In the genomic region with DNA sequence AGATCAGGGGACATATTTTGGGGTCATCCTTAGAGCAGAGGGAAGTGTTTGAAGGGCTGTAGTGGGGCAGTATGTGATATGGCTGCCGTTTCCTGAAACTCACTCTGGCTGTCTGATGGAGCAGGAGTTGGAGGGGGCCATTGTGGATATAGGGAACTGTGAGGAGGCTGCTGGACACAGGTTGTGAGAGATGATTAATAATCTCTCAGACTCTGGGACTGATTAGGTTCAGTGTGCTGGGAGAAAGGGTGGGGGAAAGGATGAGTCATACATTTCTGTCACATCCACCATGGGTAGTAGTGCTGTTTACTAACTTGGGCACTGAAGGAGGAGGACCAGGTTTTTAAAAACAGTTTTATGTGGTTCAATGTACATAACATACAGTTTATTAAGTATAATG, we compare ENCODE assay signal across 11 cellular contexts. TPM values are rescaled to one million over a fixed set of nuclear protein-coding genes. Genes with fewer than 3 reads are reported as not detected.
DNase-seq lines count a peak whose midpoint lies in the region; ATAC-seq lines count a peak whose summit lies in the region.
"Had no signal": no experiment of that assay in that cellular context is flagged by ENCODE, and none has a peak within 500 bp of the region (broad histone marks: within the 10 kb centered on the region; RNA-seq: fewer than 3 reads in every experiment).

No MANE protein-coding gene starts in this region.

- H3K4me3 Mint-ChIP-seq in activated naive CD4-positive, alpha-beta T cell treated with anti-CD3 and anti-CD28 coated beads, Interleukin-2, amount 10 ng/mL, durations not matched to agents 7 days and 5 days, result no peak overlapping the region
- no peak overlapping the region for H3K4me3 Mint-ChIP-seq in stimulated activated naive B cell treated with anti-CD40 and anti-IgM and Interleukin-4, amounts not matched to agents 10 μg/mL and 1 μg/mL and 100 μg/mL, for 72 hours

- no peaks in the 10 kb centered on the region for H3K9me3 Mint-ChIP-seq in activated naive CD4-positive, alpha-beta T cell treated with anti-CD3 and anti-CD28 coated beads, Interleukin-2, amount 50 U/mL, for 72 hours
- no peaks in the 10 kb centered on the region for H3K9me3 Mint-ChIP-seq in activated naive CD4-positive, alpha-beta T cell treated with anti-CD3 and anti-CD28 coated beads, Interleukin-2, amount 10 ng/mL, durations not matched to agents 7 days and 5 days
- H3K9me3 Mint-ChIP-seq in stimulated activated naive B cell treated with anti-CD40 and anti-IgM and Interleukin-4, amounts not matched to agents 10 μg/mL and 1 μg/mL and 100 μg/mL, for 72 hours, result no peaks in the 10 kb centered on the region
- H3K9me3 Mint-ChIP-seq: CD8-positive, alpha-beta memory T cell had no signal

- ATAC-seq in activated naive CD4-positive, alpha-beta T cell treated with anti-CD3 and anti-CD28 coated beads, Interleukin-2, amount 50 U/mL, for 72 hours, result peak; percentile 21 to 25
- ATAC-seq in stimulated activated naive B cell treated with anti-CD40 and anti-IgM and Interleukin-4, amounts not matched to agents 10 μg/mL and 1 μg/mL and 100 μg/mL, for 72 hours (replicated peaks), result peak; percentile 12 to 28

- no peaks in the 10 kb centered on the region for H3K36me3 Mint-ChIP-seq in activated naive CD4-positive, alpha-beta T cell treated with anti-CD3 and anti-CD28 coated beads, Interleukin-2, amount 50 U/mL, for 72 hours
- H3K36me3 Mint-ChIP-seq in activated naive CD4-positive, alpha-beta T cell treated with anti-CD3 and anti-CD28 coated beads, Interleukin-2, amount 10 ng/mL, durations not matched to agents 7 days and 5 days, result no peaks in the 10 kb centered on the region
- no peaks in the 10 kb centered on the region for H3K36me3 Mint-ChIP-seq in stimulated activated naive B cell treated with anti-CD40 and anti-IgM and Interleukin-4, amounts not matched to agents 10 μg/mL and 1 μg/mL and 100 μg/mL, for 72 hours
- H3K36me3 Mint-ChIP-seq: CD8-positive, alpha-beta memory T cell had no signal

- CTCF ChIA-PET in activated naive CD4-positive, alpha-beta T cell treated with anti-CD3 and anti-CD28 coated beads, Interleukin-2, amount 10 ng/mL, durations not matched to agents 7 days and 5 days (lab: Charles Lee), result interaction anchor here (0.9 to 1.0 kb wide), 2 partner anchors 9 to 32 kb away, joined by 3 to 4 read pairs; no protein-coding TSS in a partner anchor

- no peak for DNase-seq in activated naive CD4-positive, alpha-beta T cell treated with anti-CD3 and anti-CD28 coated beads, Interleukin-2, amount 50 U/mL, for 72 hours (ENCODE audit: low spot score in 2 of 2)
- no peak for DNase-seq in activated naive CD4-positive, alpha-beta T cell treated with anti-CD3 and anti-CD28 coated beads, Interleukin-2, amount 10 ng/mL, durations not matched to agents 7 days and 5 days
- DNase-seq in OCI-M1 (lab: John Stamatoyannopoulos, UW), result peak; percentile 44
- peak; percentile 68 for DNase-seq in dermis blood vessel endothelial cell
- no peak for DNase-seq in stimulated activated naive B cell treated with anti-CD40 and anti-IgM and Interleukin-4, amounts not matched to agents 10 μg/mL and 1 μg/mL and 100 μg/mL, for 72 hours
- DNase-seq in NCI-H2107 (lab: John Stamatoyannopoulos, UW), result no peak
- no peak for DNase-seq in GM19238 (ENCODE audit: insufficient read length, low spot score)
- DNase-seq in NCI-H1694 treated with DMSO at 0.1 percent for 48 hours (lab: John Stamatoyannopoulos, UW), result no peak
- DNase-seq: CD8-positive, alpha-beta memory T cell; foreskin melanocyte; MM.1S had no signal

- peaks cover 16% of the 10 kb centered on the region for H3K4me1 Mint-ChIP-seq in activated naive CD4-positive, alpha-beta T cell treated with anti-CD3 and anti-CD28 coated beads, Interleukin-2, amount 10 ng/mL, durations not matched to agents 7 days and 5 days
- H3K4me1 Mint-ChIP-seq in stimulated activated naive B cell treated with anti-CD40 and anti-IgM and Interleukin-4, amounts not matched to agents 10 μg/mL and 1 μg/mL and 100 μg/mL, for 72 hours, result peaks cover 15 to 48% of the 10 kb centered on the region in 2 donors

- H3K27ac Mint-ChIP-seq in activated naive CD4-positive, alpha-beta T cell treated with anti-CD3 and anti-CD28 coated beads, Interleukin-2, amount 50 U/mL, for 72 hours, result peak overlapping the region; percentile 25 to 53
- no peak overlapping the region for H3K27ac Mint-ChIP-seq in activated naive CD4-positive, alpha-beta T cell treated with anti-CD3 and anti-CD28 coated beads, Interleukin-2, amount 10 ng/mL, durations not matched to agents 7 days and 5 days
- H3K27ac Mint-ChIP-seq in stimulated activated naive B cell treated with anti-CD40 and anti-IgM and Interleukin-4, amounts not matched to agents 10 μg/mL and 1 μg/mL and 100 μg/mL, for 72 hours, result no peak overlapping the region

- peaks cover 1% of the 10 kb centered on the region for H3K27me3 Mint-ChIP-seq in activated naive CD4-positive, alpha-beta T cell treated with anti-CD3 and anti-CD28 coated beads, Interleukin-2, amount 10 ng/mL, durations not matched to agents 7 days and 5 days
- no peaks in the 10 kb centered on the region for H3K27me3 Mint-ChIP-seq in stimulated activated naive B cell treated with anti-CD40 and anti-IgM and Interleukin-4, amounts not matched to agents 10 μg/mL and 1 μg/mL and 100 μg/mL, for 72 hours
- H3K27me3 Mint-ChIP-seq: CD8-positive, alpha-beta memory T cell had no signal

RNA-seq across cellular contexts. Expression of a gene that starts 4.8 kb away (rescaled TPM):
- total RNA-seq in activated naive CD4-positive, alpha-beta T cell treated with anti-CD3 and anti-CD28 coated beads, Interleukin-2, amount 50 U/mL, for 72 hours, result 1 to 10 TPM; 3.1 to 3.2 TPM
- total RNA-seq in dermis blood vessel endothelial cell, result 20.4 and 23.3 TPM in 2 replicates

RNA-seq across cellular contexts. Expression of a gene that starts 42.9 kb away (rescaled TPM):
- total RNA-seq in activated naive CD4-positive, alpha-beta T cell treated with anti-CD3 and anti-CD28 coated beads, Interleukin-2, amount 50 U/mL, for 72 hours, result 100 to 1,000 TPM; 165 to 253 TPM
- 59.4 and 103 TPM in 2 replicates for total RNA-seq in dermis blood vessel endothelial cell

Comparison
In these comparisons a context has a peak if more than half of its experiments do, and no peak if none do; other contexts are left out.
1. H3K27ac Mint-ChIP-seq: peak in activated naive CD4-positive, alpha-beta T cell treated with anti-CD3 and anti-CD28 coated beads, Interleukin-2, amount 50 U/mL, for 72 hours (2 of 2); none in activated naive CD4-positive, alpha-beta T cell treated with anti-CD3 and anti-CD28 coated beads, Interleukin-2, amount 10 ng/mL, durations not matched to agents 7 days and 5 days (single experiment) and stimulated activated naive B cell treated with anti-CD40 and anti-IgM and Interleukin-4, amounts not matched to agents 10 μg/mL and 1 μg/mL and 100 μg/mL, for 72 hours (single experiment).
2. DNase-seq: peak in OCI-M1 (single experiment) and dermis blood vessel endothelial cell (single experiment); none in activated naive CD4-positive, alpha-beta T cell treated with anti-CD3 and anti-CD28 coated beads, Interleukin-2, amount 50 U/mL, for 72 hours (0 of 2), activated naive CD4-positive, alpha-beta T cell treated with anti-CD3 and anti-CD28 coated beads, Interleukin-2, amount 10 ng/mL, durations not matched to agents 7 days and 5 days (single experiment), stimulated activated naive B cell treated with anti-CD40 and anti-IgM and Interleukin-4, amounts not matched to agents 10 μg/mL and 1 μg/mL and 100 μg/mL, for 72 hours (single experiment), NCI-H2107 (single experiment), GM19238 (single experiment) and NCI-H1694 treated with DMSO at 0.1 percent for 48 hours (single experiment).